ENCODE assay signal across 22 cellular contexts in genomic region chr1:185215911-185216310, GRCh38.
"Had no signal": no experiment of that assay in that cellular context is flagged by ENCODE, and none has a peak within 500 bp of the region (broad histone marks: within the 10 kb centered on the region; RNA-seq: fewer than 3 reads in every experiment).

No MANE protein-coding gene starts in this region.

- H3K9me3 Mint-ChIP-seq: effector memory CD8-positive, alpha-beta T cell; immature natural killer cell; neural crest cell; type B pancreatic cell had no signal

- H3K27ac Mint-ChIP-seq: effector memory CD8-positive, alpha-beta T cell; immature natural killer cell; memory B cell; type B pancreatic cell had no signal

- H3K4me3 ChIP-seq: adrenal gland, mucosa of descending colon, prostate gland, right atrium auricular region, stomach had no signal

- ATAC-seq: effector memory CD8-positive, alpha-beta T cell; left ventricle myocardium superior; mucosa of descending colon had no signal

- H3K27me3 Mint-ChIP-seq: effector memory CD8-positive, alpha-beta T cell; memory B cell; naive B cell; type B pancreatic cell had no signal

- H3K4me1 ChIP-seq: adrenal gland, prostate gland, right atrium auricular region, stomach had no signal

- H3K27ac ChIP-seq: adrenal gland, prostate gland, right atrium auricular region, stomach, WERI-Rb-1 had no signal

- DNase-seq: activated CD4-positive, alpha-beta T cell treated with anti-CD3 and anti-CD28 coated beads for 1 hour; activated CD8-positive, alpha-beta memory T cell treated with anti-CD3 and anti-CD28 coated beads for 24 hours; activated CD8-positive, alpha-beta memory T cell treated with anti-CD3 and anti-CD28 coated beads, Interleukin-2, amount 50 U/mL, for 48 hours; activated effector memory CD4-positive, alpha-beta T cell treated with Interleukin-2 at 50 U/mL for 16 hours; activated naive CD4-positive, alpha-beta T cell treated with anti-CD3 and anti-CD28 coated beads, Interleukin-2, amount 50 U/mL, for 16 hours; activated T-cell treated with anti-CD3 and anti-CD28 coated beads, Interleukin-2, amount 50 U/mL, for 48 hours; adrenal gland; effector memory CD8-positive, alpha-beta T cell; immature natural killer cell; left ventricle myocardium superior; mucosa of descending colon; naive B cell; stimulated activated CD4-positive, alpha-beta T cell treated with anti-CD3 and anti-CD28 coated beads, Interleukin-4, amount 100 ng/mL, for 1 hour; stomach; SW 1271; T-helper 2 cell; WERI-Rb-1 had no signal

- H3K4me3 Mint-ChIP-seq: effector memory CD8-positive, alpha-beta T cell; immature natural killer cell; memory B cell; naive B cell; neural crest cell; type B pancreatic cell had no signal

- H3K9me3 ChIP-seq: mucosa of descending colon, prostate gland had no signal

- H3K27me3 ChIP-seq: adrenal gland, right atrium auricular region, stomach had no signal

- H3K36me3 ChIP-seq: adrenal gland, prostate gland, WERI-Rb-1 had no signal

- H3K4me1 Mint-ChIP-seq: immature natural killer cell, memory B cell, naive B cell, neural crest cell had no signal
